8 cellular contexts compared by ENCODE assay signal in genomic region chr14:68468437-68469207, GRCh38.
DNase-seq lines count a peak whose midpoint lies in the region; ATAC-seq, FAIRE-seq and TF ChIP-seq lines count a peak whose summit lies in the region.
"Had no signal": no experiment of that assay in that cellular context is flagged by ENCODE, and none has a peak within 500 bp of the region (broad histone marks: within the 10 kb centered on the region; RNA-seq: fewer than 3 reads in every experiment).

No MANE protein-coding gene starts in this region.

- TF ChIP-seq POLR2A in GM12891 (IDR thresholded peaks at IDR 0.05; ENCODE audit: low read depth, low read length): no peak

- DNase-seq in HT1080 (ENCODE audit: low read depth) (peak; percentile 80), left lobe of liver (ENCODE audit: low spot score) (no peak), GM12891 (ENCODE audit: insufficient read length, low spot score) (no peak), GM20000 (ENCODE audit: low spot score) (no peak), NCI-H1092 (lab: John Stamatoyannopoulos, UW) (no peak)
- peak; percentile 3 for DNase-seq in activated T-helper 9 cell treated with anti-CD3 and anti-CD28 coated beads, Interleukin-2, amount 50 U/mL, for 16 hours (ENCODE audit: low read depth)
- DNase-seq in stimulated activated naive CD8-positive, alpha-beta T cell treated with anti-CD3 and anti-CD28 coated beads, Interleukin-15, Interleukin-2, amounts not matched to agents 100 U/mL and 50 U/mL, for 24 hours: peak; percentile 54
- DNase-seq: NCI-H1436 treated with DMSO at 0.1 percent for 48 hours had no signal

- FAIRE-seq in GM12891 (lab: Jason Lieb, UNC): no peak

- peak; percentile 10 for ATAC-seq in left lobe of liver
- ATAC-seq in stimulated activated naive CD8-positive, alpha-beta T cell treated with anti-CD3 and anti-CD28 coated beads, Interleukin-15, Interleukin-2, amounts not matched to agents 100 U/mL and 50 U/mL, for 24 hours: peak; percentile 99

- TF ChIP-seq CTCF in GM20000 (IDR thresholded peaks at IDR 0.05; ENCODE audit: extremely low read depth, missing control alignments): no peak

TF ChIP-seq in GM12891, 5 proteins besides CTCF, POLR2A, EP300 and RAD21:
- TF ChIP-seq PAX5 (IDR thresholded peaks at IDR 0.05; ENCODE audit: insufficient read depth, low read length, severe bottlenecking): no peak
- TF ChIP-seq POU2F2 (IDR thresholded peaks at IDR 0.05; ENCODE audit: low read depth, low read length): no peak
- no peak for TF ChIP-seq SPI1 (IDR thresholded peaks at IDR 0.05; ENCODE audit: low read depth, low read length)
- TF ChIP-seq POLR2AphosphoS5 (IDR thresholded peaks at IDR 0.05; ENCODE audit: low read depth, low read length): no peak
- TF ChIP-seq TAF1 (IDR thresholded peaks at IDR 0.05; ENCODE audit: low read depth, low read length): no peak

Comparison
In these comparisons a context has a peak if more than half of its experiments do, and no peak if none do; other contexts are left out.
1. DNase-seq: peak in HT1080 (single experiment), activated T-helper 9 cell treated with anti-CD3 and anti-CD28 coated beads, Interleukin-2, amount 50 U/mL, for 16 hours (single experiment) and stimulated activated naive CD8-positive, alpha-beta T cell treated with anti-CD3 and anti-CD28 coated beads, Interleukin-15, Interleukin-2, amounts not matched to agents 100 U/mL and 50 U/mL, for 24 hours (single experiment); none in left lobe of liver (single experiment), GM12891 (single experiment), GM20000 (single experiment) and NCI-H1092 (single experiment).